ENCODE assay signal across 1 cellular context in genomic region chr2:101120124-101120996, GRCh38.
TF ChIP-seq lines count a peak whose summit lies in the region.

No MANE protein-coding gene starts in this region.

TF ChIP-seq in HepG2, 621 proteins besides CTCF, POLR2A, EP300 and RAD21 (continued from another document and continues in another):
- TF ChIP-seq ETV6 (CRISPR knock-in tag; conservative IDR thresholded peaks at IDR 0.05): no peak
- no peak for TF ChIP-seq SOX6 (IDR thresholded peaks at IDR 0.05)
- peak; percentile 88 for TF ChIP-seq SOX6 (CRISPR knock-in tag; IDR thresholded peaks at IDR 0.05)
- peak; percentile 40 for TF ChIP-seq CCAR2 (optimal IDR thresholded peaks at IDR 0.05; ENCODE audit: low read depth, low read length)
- no peak for TF ChIP-seq ZNF17 (CRISPR knock-in tag; IDR thresholded peaks at IDR 0.05)
- TF ChIP-seq ZNF550 (CRISPR knock-in tag; IDR thresholded peaks at IDR 0.05; ENCODE audit: borderline replicate concordance): peak; percentile 85; the same call in 1 of the 2 replicates
- TF ChIP-seq NAIF1 (CRISPR knock-in tag; IDR thresholded peaks at IDR 0.05; ENCODE audit: borderline replicate concordance): no peak
- no peak for TF ChIP-seq FOXP1 (IDR thresholded peaks at IDR 0.05)
- peak; percentile 52; the same call in 1 of the 2 replicates for TF ChIP-seq FOXP1 (CRISPR knock-in tag; IDR thresholded peaks at IDR 0.05)
- TF ChIP-seq GMEB1 (CRISPR knock-in tag; IDR thresholded peaks at IDR 0.05; ENCODE audit: borderline replicate concordance): peak; percentile 40; the same call in 1 of the 2 replicates
- TF ChIP-seq ZFP62 (CRISPR knock-in tag; IDR thresholded peaks at IDR 0.05): no peak
- TF ChIP-seq KAT7 (CRISPR knock-in tag; IDR thresholded peaks at IDR 0.05; ENCODE audit: borderline replicate concordance): peak; percentile 61; the same call in 1 of the 2 replicates
- TF ChIP-seq HNRNPUL1 (IDR thresholded peaks at IDR 0.05; ENCODE audit: low read depth, low read length): no peak
- no peak; the same call in none of the 2 replicates for TF ChIP-seq CREM (IDR thresholded peaks at IDR 0.05)
- no peak for TF ChIP-seq CREM (CRISPR knock-in tag; IDR thresholded peaks at IDR 0.05)
- no peak for TF ChIP-seq STAT5B (CRISPR knock-in tag; IDR thresholded peaks at IDR 0.05)
- TF ChIP-seq ZNF296 (CRISPR knock-in tag; conservative IDR thresholded peaks at IDR 0.05): no peak
- TF ChIP-seq, protein P1, sequence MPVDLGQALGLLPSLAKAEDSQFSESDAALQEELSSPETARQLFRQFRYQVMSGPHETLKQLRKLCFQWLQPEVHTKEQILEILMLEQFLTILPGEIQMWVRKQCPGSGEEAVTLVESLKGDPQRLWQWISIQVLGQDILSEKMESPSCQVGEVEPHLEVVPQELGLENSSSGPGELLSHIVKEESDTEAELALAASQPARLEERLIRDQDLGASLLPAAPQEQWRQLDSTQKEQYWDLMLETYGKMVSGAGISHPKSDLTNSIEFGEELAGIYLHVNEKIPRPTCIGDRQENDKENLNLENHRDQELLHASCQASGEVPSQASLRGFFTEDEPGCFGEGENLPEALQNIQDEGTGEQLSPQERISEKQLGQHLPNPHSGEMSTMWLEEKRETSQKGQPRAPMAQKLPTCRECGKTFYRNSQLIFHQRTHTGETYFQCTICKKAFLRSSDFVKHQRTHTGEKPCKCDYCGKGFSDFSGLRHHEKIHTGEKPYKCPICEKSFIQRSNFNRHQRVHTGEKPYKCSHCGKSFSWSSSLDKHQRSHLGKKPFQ (CRISPR knock-in tag; IDR thresholded peaks at IDR 0.05; ENCODE audit: insufficient replicate concordance): no peak
- peak; percentile 53; the same call in 1 of the 2 replicates for TF ChIP-seq MTA1 (CRISPR knock-in tag; IDR thresholded peaks at IDR 0.05; ENCODE audit: borderline replicate concordance)
- TF ChIP-seq FOSL2 (CRISPR knock-in tag; IDR thresholded peaks at IDR 0.05): peak; percentile 99
- TF ChIP-seq ZNF850 (CRISPR knock-in tag; conservative IDR thresholded peaks at IDR 0.05): no peak
- TF ChIP-seq ARID4A (CRISPR knock-in tag; IDR thresholded peaks at IDR 0.05; ENCODE audit: borderline replicate concordance): peak; percentile 71; the same call in 1 of the 2 replicates
- TF ChIP-seq KDM5B (CRISPR knock-in tag; IDR thresholded peaks at IDR 0.05; ENCODE audit: borderline replicate concordance): peak; percentile 82; the same call in 1 of the 2 replicates
- TF ChIP-seq CREBL2 (CRISPR knock-in tag; IDR thresholded peaks at IDR 0.05; ENCODE audit: borderline replicate concordance): 0 out of 2 replicates have a peak, but pooled peaks have one; percentile 0
- TF ChIP-seq NBN (conservative IDR thresholded peaks at IDR 0.05): no peak
- TF ChIP-seq ZNF646 (CRISPR knock-in tag; IDR thresholded peaks at IDR 0.05): no peak; the same call in 1 of the 2 replicates
- no peak for TF ChIP-seq CHD2 (IDR thresholded peaks at IDR 0.05; ENCODE audit: low read depth, low read length)
- TF ChIP-seq ZNF607 (CRISPR knock-in tag; IDR thresholded peaks at IDR 0.05; ENCODE audit: borderline replicate concordance): peak; percentile 72; the same call in 1 of the 2 replicates
- no peak for TF ChIP-seq ZSCAN31 (CRISPR knock-in tag; IDR thresholded peaks at IDR 0.05; ENCODE audit: low read depth)
- no peak for TF ChIP-seq ZNF766 (CRISPR knock-in tag; IDR thresholded peaks at IDR 0.05; ENCODE audit: borderline replicate concordance)
- no peak for TF ChIP-seq ARNT (IDR thresholded peaks at IDR 0.05)
- TF ChIP-seq ZNF292 (CRISPR knock-in tag; IDR thresholded peaks at IDR 0.05; ENCODE audit: borderline replicate concordance, low read depth): peak; percentile 80; the same call in 1 of the 2 replicates
- peak; percentile 70 for TF ChIP-seq NR2C2 (CRISPR knock-in tag; IDR thresholded peaks at IDR 0.05; ENCODE audit: borderline replicate concordance)
- 0 out of 2 replicates have a peak, but pooled peaks have one; percentile 22 for TF ChIP-seq KDM5A (IDR thresholded peaks at IDR 0.05; ENCODE audit: borderline replicate concordance, low read length)
- TF ChIP-seq ZNF121 (CRISPR knock-in tag; IDR thresholded peaks at IDR 0.05): peak; percentile 66; the same call in 1 of the 2 replicates
- TF ChIP-seq, protein P2, sequence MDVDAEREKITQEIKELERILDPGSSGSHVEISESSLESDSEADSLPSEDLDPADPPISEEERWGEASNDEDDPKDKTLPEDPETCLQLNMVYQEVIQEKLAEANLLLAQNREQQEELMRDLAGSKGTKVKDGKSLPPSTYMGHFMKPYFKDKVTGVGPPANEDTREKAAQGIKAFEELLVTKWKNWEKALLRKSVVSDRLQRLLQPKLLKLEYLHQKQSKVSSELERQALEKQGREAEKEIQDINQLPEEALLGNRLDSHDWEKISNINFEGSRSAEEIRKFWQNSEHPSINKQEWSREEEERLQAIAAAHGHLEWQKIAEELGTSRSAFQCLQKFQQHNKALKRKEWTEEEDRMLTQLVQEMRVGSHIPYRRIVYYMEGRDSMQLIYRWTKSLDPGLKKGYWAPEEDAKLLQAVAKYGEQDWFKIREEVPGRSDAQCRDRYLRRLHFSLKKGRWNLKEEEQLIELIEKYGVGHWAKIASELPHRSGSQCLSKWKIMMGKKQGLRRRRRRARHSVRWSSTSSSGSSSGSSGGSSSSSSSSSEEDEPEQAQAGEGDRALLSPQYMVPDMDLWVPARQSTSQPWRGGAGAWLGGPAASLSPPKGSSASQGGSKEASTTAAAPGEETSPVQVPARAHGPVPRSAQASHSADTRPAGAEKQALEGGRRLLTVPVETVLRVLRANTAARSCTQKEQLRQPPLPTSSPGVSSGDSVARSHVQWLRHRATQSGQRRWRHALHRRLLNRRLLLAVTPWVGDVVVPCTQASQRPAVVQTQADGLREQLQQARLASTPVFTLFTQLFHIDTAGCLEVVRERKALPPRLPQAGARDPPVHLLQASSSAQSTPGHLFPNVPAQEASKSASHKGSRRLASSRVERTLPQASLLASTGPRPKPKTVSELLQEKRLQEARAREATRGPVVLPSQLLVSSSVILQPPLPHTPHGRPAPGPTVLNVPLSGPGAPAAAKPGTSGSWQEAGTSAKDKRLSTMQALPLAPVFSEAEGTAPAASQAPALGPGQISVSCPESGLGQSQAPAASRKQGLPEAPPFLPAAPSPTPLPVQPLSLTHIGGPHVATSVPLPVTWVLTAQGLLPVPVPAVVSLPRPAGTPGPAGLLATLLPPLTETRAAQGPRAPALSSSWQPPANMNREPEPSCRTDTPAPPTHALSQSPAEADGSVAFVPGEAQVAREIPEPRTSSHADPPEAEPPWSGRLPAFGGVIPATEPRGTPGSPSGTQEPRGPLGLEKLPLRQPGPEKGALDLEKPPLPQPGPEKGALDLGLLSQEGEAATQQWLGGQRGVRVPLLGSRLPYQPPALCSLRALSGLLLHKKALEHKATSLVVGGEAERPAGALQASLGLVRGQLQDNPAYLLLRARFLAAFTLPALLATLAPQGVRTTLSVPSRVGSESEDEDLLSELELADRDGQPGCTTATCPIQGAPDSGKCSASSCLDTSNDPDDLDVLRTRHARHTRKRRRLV (CRISPR knock-in tag; IDR thresholded peaks at IDR 0.05): no peak
- TF ChIP-seq ZFYVE20 (CRISPR knock-in tag; IDR thresholded peaks at IDR 0.05; ENCODE audit: borderline replicate concordance, low read depth): no peak
- no peak for TF ChIP-seq MYNN (CRISPR knock-in tag; IDR thresholded peaks at IDR 0.05; ENCODE audit: low read depth)
- no peak for TF ChIP-seq PTBP1 (IDR thresholded peaks at IDR 0.05; ENCODE audit: low read depth, low read length, poor library complexity, severe bottlenecking)
- TF ChIP-seq ZNF563 (CRISPR knock-in tag; IDR thresholded peaks at IDR 0.05): no peak
- TF ChIP-seq, protein P3, sequence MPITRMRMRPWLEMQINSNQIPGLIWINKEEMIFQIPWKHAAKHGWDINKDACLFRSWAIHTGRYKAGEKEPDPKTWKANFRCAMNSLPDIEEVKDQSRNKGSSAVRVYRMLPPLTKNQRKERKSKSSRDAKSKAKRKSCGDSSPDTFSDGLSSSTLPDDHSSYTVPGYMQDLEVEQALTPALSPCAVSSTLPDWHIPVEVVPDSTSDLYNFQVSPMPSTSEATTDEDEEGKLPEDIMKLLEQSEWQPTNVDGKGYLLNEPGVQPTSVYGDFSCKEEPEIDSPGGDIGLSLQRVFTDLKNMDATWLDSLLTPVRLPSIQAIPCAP (CRISPR knock-in tag; IDR thresholded peaks at IDR 0.05; ENCODE audit: low read depth): no peak
